In genomic region chr10:31757374-31757773, GRCh38 we compare ENCODE assay signal across 9 cellular contexts.
A peak's percentile ranks its signal among the peaks of the same experiment; 100 is the strongest.
DNase-seq lines count a peak whose midpoint lies in the region; ATAC-seq and FAIRE-seq lines count a peak whose summit lies in the region.
"Had no signal": no experiment of that assay in that cellular context is flagged by ENCODE, and none has a peak within 500 bp of the region (broad histone marks: within the 10 kb centered on the region; RNA-seq: fewer than 3 reads in every experiment).

No MANE protein-coding gene starts in this region.

- POLR2A ChIA-PET in naive thymus-derived CD8-positive, alpha-beta T cell (lab: Charles Lee) = interaction anchor here (1.2 to 1.5 kb wide), 2 partner anchors 18 to 726 kb away, joined by 3 read pairs; partner anchors contain the start of gene ZNF438

- no peak for ATAC-seq in naive thymus-derived CD8-positive, alpha-beta T cell
- no peak for ATAC-seq in GM18498 (IDR thresholded peaks at IDR 0.05; ENCODE audit: unreplicated experiment)
- ATAC-seq: CD8-positive, alpha-beta T cell had no signal

- peak overlapping the region in 7 of 10 donors; percentile 27 to 86 (median 46) for H3K27ac Mint-ChIP-seq in naive thymus-derived CD8-positive, alpha-beta T cell
- H3K27ac Mint-ChIP-seq: CD8-positive, alpha-beta T cell had no signal

- no peaks in the 10 kb centered on the region for H3K9me3 Mint-ChIP-seq in naive thymus-derived CD8-positive, alpha-beta T cell
- H3K9me3 Mint-ChIP-seq: CD8-positive, alpha-beta T cell had no signal

- DNase-seq in NCI-H1092 (lab: John Stamatoyannopoulos, UW) (peak; percentile 65), cerebellar cortex (ENCODE audit: low spot score) (peak; percentile 28), OCI-M1 (lab: John Stamatoyannopoulos, UW) (no peak), SW480 (ENCODE audit: low spot score) (no peak), SIG-M5 (lab: John Stamatoyannopoulos, UW) (no peak)
- DNase-seq in naive thymus-derived CD8-positive, alpha-beta T cell = no peak

- FAIRE-seq in A204.1 (lab: Jason Lieb, UNC) = peak; percentile 85

- H3K4me1 Mint-ChIP-seq in naive thymus-derived CD8-positive, alpha-beta T cell = peaks cover 2 to 18% (median 15%) of the 10 kb centered on the region in 4 donors

- H3K4me3 Mint-ChIP-seq in naive thymus-derived CD8-positive, alpha-beta T cell = peak overlapping the region in 3 of 10 donors; percentile 12 to 79 (median 31)

- no peaks in the 10 kb centered on the region for H3K36me3 Mint-ChIP-seq in naive thymus-derived CD8-positive, alpha-beta T cell
- H3K36me3 Mint-ChIP-seq: CD8-positive, alpha-beta T cell had no signal

- H3K27me3 Mint-ChIP-seq in naive thymus-derived CD8-positive, alpha-beta T cell = no peaks in the 10 kb centered on the region

Comparison
In these comparisons a context has a peak if more than half of its experiments do, and no peak if none do; other contexts are left out.
1. DNase-seq: peak in NCI-H1092 (single experiment) and cerebellar cortex (single experiment); none in naive thymus-derived CD8-positive, alpha-beta T cell (0 of 10), OCI-M1 (single experiment), SW480 (single experiment) and SIG-M5 (single experiment).